Comparison of ENCODE assay signal across 24 cellular contexts in the genomic region with DNA sequence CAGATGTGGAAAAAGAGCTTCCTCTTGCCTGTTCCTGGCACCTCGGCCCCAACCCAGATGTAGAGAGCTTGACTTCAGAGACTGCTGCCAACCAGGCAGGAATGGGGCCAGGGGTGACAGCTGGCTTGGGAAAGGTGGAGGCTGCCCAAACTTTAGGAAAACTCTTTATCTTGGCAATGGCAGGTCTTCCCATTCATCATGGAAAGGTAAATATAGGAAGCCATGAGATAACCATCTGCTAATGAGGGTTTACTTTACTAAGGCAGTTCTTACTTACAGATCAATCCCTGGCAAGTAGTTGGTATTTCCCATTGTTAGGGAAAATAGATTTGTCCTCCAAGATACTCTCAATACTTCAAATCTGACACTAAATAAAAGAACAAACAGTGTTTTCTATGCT.
DNase-seq lines count a peak whose midpoint lies in the region; ATAC-seq and TF ChIP-seq lines count a peak whose summit lies in the region.
"Had no signal": no experiment of that assay in that cellular context is flagged by ENCODE, and none has a peak within 500 bp of the region (broad histone marks: within the 10 kb centered on the region; RNA-seq: fewer than 3 reads in every experiment).

No MANE protein-coding gene starts in this region.

- no peak overlapping the region for H3K4me2 ChIP-seq in IMR-90 (ENCODE audit: low read depth, low read length)

- no TSS peak for BruUV-seq in IMR-90 (replicated peaks; lab: Mats Ljungman, UMichigan)

- H3K27me3 ChIP-seq in IMR-90 (ENCODE audit: control insufficient read depth, insufficient read depth, low read length) (no peaks in the 10 kb centered on the region), psoas muscle (ENCODE audit: insufficient read depth in 3 of 3, low read length in 2 of 3) (no peaks in the 10 kb centered on the region)
- H3K27me3 ChIP-seq in CD4-positive, alpha-beta T cell (ENCODE audit: control insufficient read depth, insufficient read depth, low read length), result no peaks in the 10 kb centered on the region
- H3K27me3 ChIP-seq: esophagus squamous epithelium, thyroid gland had no signal

- dilution Hi-C loops in IMR-90 (cut with HindIII; ENCODE audit: low sequenced_read_pairs, unreplicated experiment), result no loop called here

- no peak overlapping the region for H4K91ac ChIP-seq in IMR-90 (ENCODE audit: insufficient read depth, low read depth, low read length)

- no peak for TF ChIP-seq RAD21 in IMR-90 (IDR thresholded peaks at IDR 0.05; ENCODE audit: low read length)

- ATAC-seq in IMR-90 (ENCODE audit: low read depth) (no peak), psoas muscle (no peak)
- no peak for ATAC-seq in CD4-positive, alpha-beta T cell (ENCODE audit: poor library complexity)
- ATAC-seq: right cardiac atrium; stimulated activated memory B cell treated with anti-CD40 and anti-IgM and Interleukin-4, amounts not matched to agents 10 μg/mL and 1 μg/mL and 100 μg/mL, for 72 hours had no signal

- POLR2A ChIA-PET in IMR-90 (lab: Charles Lee; ENCODE audit: unreplicated experiment), result no interaction called here
- POLR2A ChIA-PET in CD4-positive, alpha-beta T cell (lab: Charles Lee), result no interaction called here

- no peaks in the 10 kb centered on the region for H3K79me1 ChIP-seq in IMR-90 (ENCODE audit: low read depth in 1 of 2, low read length in 2 of 2)

- TF ChIP-seq CTCF in IMR-90 (conservative IDR thresholded peaks at IDR 0.05; ENCODE audit: low read depth, low read length) (no peak), psoas muscle (IDR thresholded peaks at IDR 0.05) (no peak)
- no peak for TF ChIP-seq CTCF in CD4-positive, alpha-beta T cell (IDR thresholded peaks at IDR 0.05)

- no peak overlapping the region for H3K56ac ChIP-seq in IMR-90 (ENCODE audit: extremely low read depth, insufficient read depth, low read length)

- H2BK15ac ChIP-seq in IMR-90 (ENCODE audit: low read depth, low read length), result no peak overlapping the region; the same call in 2 of the 3 replicates

- CTCF ChIA-PET in IMR-90 (lab: Yijun Ruan, JAX), result no interaction called here
- CTCF ChIA-PET in CD4-positive, alpha-beta T cell (lab: Charles Lee), result no interaction called here

- no peak overlapping the region for H3K18ac ChIP-seq in IMR-90 (ENCODE audit: low read depth, low read length)

- no peak overlapping the region for H3K14ac ChIP-seq in IMR-90 (replicated peaks; ENCODE audit: low read depth, low read length)

- H3K9me1 ChIP-seq in IMR-90 (ENCODE audit: insufficient read depth, low read length), result no peaks in the 10 kb centered on the region

- H2AFZ ChIP-seq in IMR-90 (replicated peaks; ENCODE audit: low read length, poor library complexity), result no peak overlapping the region

- H2AK5ac ChIP-seq in IMR-90 (ENCODE audit: low read depth, low read length), result no peak overlapping the region

- no peak for TF ChIP-seq POLR2A in IMR-90 (IDR thresholded peaks at IDR 0.05; ENCODE audit: low read depth, low read length)

- peak overlapping the region; percentile 68 for H2AK9ac ChIP-seq in IMR-90 (replicated peaks; ENCODE audit: low read depth, low read length, poor library complexity)

- H4K5ac ChIP-seq in IMR-90 (ENCODE audit: low read depth, low read length), result no peak overlapping the region

- H3K9me3 ChIP-seq in IMR-90 (ENCODE audit: control insufficient read depth, insufficient read depth, low read length) (peaks cover 2% of the 10 kb centered on the region; the same call in 1 of the 2 replicates), psoas muscle (peaks cover 2% of the 10 kb centered on the region)
- no peaks in the 10 kb centered on the region for H3K9me3 ChIP-seq in CD4-positive, alpha-beta T cell (ENCODE audit: control insufficient read depth, low read length)
- H3K9me3 ChIP-seq: thyroid gland had no signal

- H3K27me3 Mint-ChIP-seq in CD4-positive, alpha-beta T cell, result no peaks in the 10 kb centered on the region
- H3K27me3 Mint-ChIP-seq: B cell; stimulated activated memory B cell treated with anti-CD40 and anti-IgM and Interleukin-4, amounts not matched to agents 10 μg/mL and 1 μg/mL and 100 μg/mL, for 72 hours had no signal

- no peaks in the 10 kb centered on the region for H3K4me1 Mint-ChIP-seq in CD4-positive, alpha-beta T cell (ENCODE audit: low read depth)
- H3K4me1 Mint-ChIP-seq: activated CD4-positive, alpha-beta T cell treated with anti-CD3 and anti-CD28 coated beads, Interleukin-2, amount 10 ng/mL, durations not matched to agents 24 days and 14 days; B cell; stimulated activated memory B cell treated with anti-CD40 and anti-IgM and Interleukin-4, amounts not matched to agents 10 μg/mL and 1 μg/mL and 100 μg/mL, for 72 hours had no signal

- no CpG with 5 or more reads among the region's 1 CpG for whole genome bisulfite sequencing in IMR-90 (ENCODE audit: extremely low coverage in 2 of 2, insufficient read length in 1 of 2), 2 experiments
- WGBS in psoas muscle, 3 donors, result 11 to 43% (median 27%) methylated on average over 1 of the region's 1 CpG

- 0 out of 2 replicates have a peak overlapping the region, but pooled peaks have one; percentile 3 for H2BK20ac ChIP-seq in IMR-90 (ENCODE audit: low read depth, low read length)

- intact Hi-C loops in IMR-90 (cut with micrococcal nuclease) (no loop called here), psoas muscle (cut with DNase I) (no loop called here)
- intact Hi-C loops in CD4-positive, alpha-beta T cell (cut with DNase I, micrococcal nuclease), result no loop called here

- no peak overlapping the region for H2BK5ac ChIP-seq in IMR-90 (ENCODE audit: low read depth, low read length, poor library complexity, severe bottlenecking)

- H4K20me1 ChIP-seq in IMR-90 (ENCODE audit: insufficient read depth, low read length), result no peaks in the 10 kb centered on the region

- H3K4ac ChIP-seq in IMR-90 (ENCODE audit: low read depth, low read length), result no peak overlapping the region

- peaks cover 4% of the 10 kb centered on the region for H3K4me1 ChIP-seq in IMR-90 (ENCODE audit: control insufficient read depth, insufficient read depth, low read length)
- peaks cover 16% of the 10 kb centered on the region for H3K4me1 ChIP-seq in psoas muscle
- H3K4me1 ChIP-seq: esophagus squamous epithelium had no signal

- H3K27ac Mint-ChIP-seq in CD4-positive, alpha-beta T cell, result no peak overlapping the region
- H3K27ac Mint-ChIP-seq: activated CD4-positive, alpha-beta T cell treated with anti-CD3 and anti-CD28 coated beads, Interleukin-2, amount 10 ng/mL, durations not matched to agents 24 days and 14 days; B cell; stimulated activated memory B cell treated with anti-CD40 and anti-IgM and Interleukin-4, amounts not matched to agents 10 μg/mL and 1 μg/mL and 100 μg/mL, for 72 hours had no signal

- no peak overlapping the region for H3K4me3 ChIP-seq in IMR-90 (ENCODE audit: insufficient read depth, low read depth, low read length)
- no peak overlapping the region for H3K4me3 ChIP-seq in psoas muscle
- H3K4me3 ChIP-seq: esophagus squamous epithelium, thyroid gland had no signal

- no peak overlapping the region for H3K23ac ChIP-seq in IMR-90 (ENCODE audit: low read depth, low read length)

- no peaks in the 10 kb centered on the region for H3K9me3 Mint-ChIP-seq in CD4-positive, alpha-beta T cell

- no peak overlapping the region for H3K9ac ChIP-seq in IMR-90 (ENCODE audit: low read depth, low read length)

- in situ Hi-C loops in IMR-90 (cut with MboI; ENCODE audit: low sequenced_read_pairs), result no loop called here

- H4K8ac ChIP-seq in IMR-90 (ENCODE audit: low read depth in 2 of 2, low read length in 2 of 2), result no peak overlapping the region

- H3K27ac ChIP-seq in IMR-90 (ENCODE audit: insufficient read depth, low read length), result no peak overlapping the region
- peak overlapping the region; percentile 14 for H3K27ac ChIP-seq in psoas muscle
- H3K27ac ChIP-seq in CD4-positive, alpha-beta T cell (ENCODE audit: low read depth, low read length), result no peak overlapping the region
- H3K27ac ChIP-seq: esophagus squamous epithelium, thyroid gland had no signal

- H3K4me3 Mint-ChIP-seq in CD4-positive, alpha-beta T cell, result no peak overlapping the region
- H3K4me3 Mint-ChIP-seq: activated CD4-positive, alpha-beta T cell treated with anti-CD3 and anti-CD28 coated beads, Interleukin-2, amount 10 ng/mL, durations not matched to agents 24 days and 14 days; B cell; stimulated activated memory B cell treated with anti-CD40 and anti-IgM and Interleukin-4, amounts not matched to agents 10 μg/mL and 1 μg/mL and 100 μg/mL, for 72 hours had no signal

- no peak overlapping the region for H2BK120ac ChIP-seq in IMR-90 (ENCODE audit: low read depth, low read length)

- H3K36me3 Mint-ChIP-seq in CD4-positive, alpha-beta T cell (ENCODE audit: low read depth), result no peaks in the 10 kb centered on the region

- H3K36me3 ChIP-seq in IMR-90 (ENCODE audit: control insufficient read depth, insufficient read depth, low read length) (no peaks in the 10 kb centered on the region), psoas muscle (ENCODE audit: insufficient read depth in 1 of 2, low read depth in 1 of 2) (no peaks in the 10 kb centered on the region)
- H3K36me3 ChIP-seq: esophagus squamous epithelium, thyroid gland had no signal

- DNase-seq in IMR-90, result no peak
- DNase-seq in NCI-H2171 (lab: John Stamatoyannopoulos, UW), result peak; percentile 3
- DNase-seq in dermis microvascular lymphatic vessel endothelial cell (ENCODE audit: low read depth in 2 of 2), result peak; percentile 85 to 86
- DNase-seq in psoas muscle, result no peak
- no peak for DNase-seq in CD4-positive, alpha-beta T cell
- DNase-seq in activated effector memory CD4-positive, alpha-beta T cell treated with Interleukin-2 at 50 U/mL for 16 hours, result no peak
- no peak for DNase-seq in NCI-H2107 (lab: John Stamatoyannopoulos, UW)
- DNase-seq: activated CD4-positive, alpha-beta T cell treated with anti-CD3 and anti-CD28 coated beads, Interleukin-2, amount 10 ng/mL, durations not matched to agents 24 days and 14 days; activated CD8-positive, alpha-beta memory T cell treated with anti-CD3 and anti-CD28 coated beads, Interleukin-2, amount 50 U/mL, for 48 hours; activated gamma-delta T cell treated with Interleukin-2 at 50 U/mL for 16 hours; Calu3; caudate nucleus; effector CD4-positive, alpha-beta T cell; esophagus squamous epithelium; GOT3; NCI-H187; NCI-H526; nucleus accumbens; SHP77; T-helper 1 cell; thyroid gland had no signal

TF ChIP-seq in IMR-90, 13 proteins besides CTCF, POLR2A, EP300 and RAD21 (continues in another document):
- no peak for TF ChIP-seq CEBPB (IDR thresholded peaks at IDR 0.05; ENCODE audit: low read depth, low read length)
- no peak for TF ChIP-seq MAZ (IDR thresholded peaks at IDR 0.05; ENCODE audit: borderline replicate concordance, low read depth, low read length)
- TF ChIP-seq BHLHE40 (IDR thresholded peaks at IDR 0.05; ENCODE audit: low read depth, low read length), result no peak
- TF ChIP-seq FOS (IDR thresholded peaks at IDR 0.05; ENCODE audit: low read depth, low read length), result no peak
- no peak for TF ChIP-seq USF2 (IDR thresholded peaks at IDR 0.05; ENCODE audit: low read depth, low read length)

Comparison
In these comparisons a context has a peak if more than half of its experiments do, and no peak if none do; other contexts are left out.
1. DNase-seq: peak in NCI-H2171 (single experiment) and dermis microvascular lymphatic vessel endothelial cell (2 of 2); none in IMR-90 (single experiment), psoas muscle (0 of 2), CD4-positive, alpha-beta T cell (0 of 10), activated effector memory CD4-positive, alpha-beta T cell treated with Interleukin-2 at 50 U/mL for 16 hours (single experiment) and NCI-H2107 (single experiment).